Comparison of ENCODE assay signal across 11 cellular contexts in genomic region chr5:173629628-173630027, GRCh38. TPM values are rescaled to one million over a fixed set of nuclear protein-coding genes. Genes with fewer than 3 reads are reported as not detected.
DNase-seq lines count a peak whose midpoint lies in the region; ATAC-seq and TF ChIP-seq lines count a peak whose summit lies in the region.
"Had no signal": no experiment of that assay in that cellular context is flagged by ENCODE, and none has a peak within 500 bp of the region (broad histone marks: within the 10 kb centered on the region; RNA-seq: fewer than 3 reads in every experiment).

No MANE protein-coding gene starts in this region.

- no peak overlapping the region for H3K27ac Mint-ChIP-seq in activated T-helper 17 cell treated with anti-CD3 and anti-CD28 coated beads, Interleukin-2, amount 50 U/mL, for 72 hours
- peak overlapping the region in 2 of 3 experiments; percentile 0 to 81 for H3K27ac Mint-ChIP-seq in nephron

- no peaks in the 10 kb centered on the region for H3K27me3 ChIP-seq in H7 (ENCODE audit: control insufficient read depth, insufficient read depth, low read length)
- H3K27me3 ChIP-seq: pancreas, stomach had no signal

- no peaks in the 10 kb centered on the region for H3K9me3 Mint-ChIP-seq in activated T-helper 17 cell treated with anti-CD3 and anti-CD28 coated beads, Interleukin-2, amount 50 U/mL, for 72 hours
- H3K9me3 Mint-ChIP-seq in nephron: no peaks in the 10 kb centered on the region

- H3K4me3 ChIP-seq in H7 (ENCODE audit: insufficient read depth, low read depth, low read length): no peak overlapping the region
- H3K4me3 ChIP-seq: esophagus muscularis mucosa, pancreas, stomach had no signal

- H3K4me1 Mint-ChIP-seq in activated T-helper 17 cell treated with anti-CD3 and anti-CD28 coated beads, Interleukin-2, amount 50 U/mL, for 72 hours: no peaks in the 10 kb centered on the region
- H3K4me1 Mint-ChIP-seq in nephron: peaks cover 50% of the 10 kb centered on the region

- H3K36me3 Mint-ChIP-seq in activated T-helper 17 cell treated with anti-CD3 and anti-CD28 coated beads, Interleukin-2, amount 50 U/mL, for 72 hours (ENCODE audit: low read depth): no peaks in the 10 kb centered on the region
- H3K36me3 Mint-ChIP-seq in nephron (ENCODE audit: low read depth): no peaks in the 10 kb centered on the region

- peak in 1 of 3 experiments; percentile 22 for TF ChIP-seq CTCF in nephron (IDR thresholded peaks at IDR 0.05; ENCODE audit: unreplicated experiment in 3 of 3)

- no peaks in the 10 kb centered on the region for H3K36me3 ChIP-seq in H7 (replicated peaks; ENCODE audit: control insufficient read depth, insufficient read depth, low read length)
- H3K36me3 ChIP-seq: esophagus muscularis mucosa, pancreas, stomach had no signal

- peaks cover 3% of the 10 kb centered on the region for H3K27me3 Mint-ChIP-seq in activated T-helper 17 cell treated with anti-CD3 and anti-CD28 coated beads, Interleukin-2, amount 50 U/mL, for 72 hours
- peaks cover 7% of the 10 kb centered on the region for H3K27me3 Mint-ChIP-seq in nephron (ENCODE audit: low read depth)

- peak; percentile 21 for ATAC-seq in activated T-helper 17 cell treated with anti-CD3 and anti-CD28 coated beads, Interleukin-2, amount 50 U/mL, for 72 hours (replicated peaks)
- no peak for ATAC-seq in HG02610 (IDR thresholded peaks at IDR 0.05; ENCODE audit: unreplicated experiment)

- DNase-seq in ELF-1 (ENCODE audit: low read depth, low spot score) (peak; percentile 67), H7 (peak; percentile 86), mesenteric fat pad (ENCODE audit: low spot score) (no peak), NCI-H2227 (lab: John Stamatoyannopoulos, UW; ENCODE audit: unreplicated experiment) (no peak), RKO (ENCODE audit: low spot score) (no peak)
- DNase-seq: pancreas, stomach had no signal

- no peak overlapping the region for H3K4me3 Mint-ChIP-seq in activated T-helper 17 cell treated with anti-CD3 and anti-CD28 coated beads, Interleukin-2, amount 50 U/mL, for 72 hours
- H3K4me3 Mint-ChIP-seq in nephron: no peak overlapping the region

RNA-seq across cellular contexts. Expression of gene BOD1, which starts 13.2 kb away (rescaled TPM):
- 140 and 168 TPM in 2 replicates for total RNA-seq in H7 (2014; rRNA removed; shearing (Covaris generic))
- 10 to 100 TPM; 23.1 to 24.9 TPM for total RNA-seq in activated T-helper 17 cell treated with anti-CD3 and anti-CD28 coated beads, Interleukin-2, amount 50 U/mL, for 72 hours
- total RNA-seq in mesenteric fat pad: 47.2 TPM

Comparison
In these comparisons a context has a peak if more than half of its experiments do, and no peak if none do; other contexts are left out.
1. DNase-seq: peak in ELF-1 (single experiment) and H7 (single experiment); none in mesenteric fat pad (single experiment), NCI-H2227 (single experiment) and RKO (single experiment).